ENCODE assay signal across 8 cellular contexts in the genomic region with DNA sequence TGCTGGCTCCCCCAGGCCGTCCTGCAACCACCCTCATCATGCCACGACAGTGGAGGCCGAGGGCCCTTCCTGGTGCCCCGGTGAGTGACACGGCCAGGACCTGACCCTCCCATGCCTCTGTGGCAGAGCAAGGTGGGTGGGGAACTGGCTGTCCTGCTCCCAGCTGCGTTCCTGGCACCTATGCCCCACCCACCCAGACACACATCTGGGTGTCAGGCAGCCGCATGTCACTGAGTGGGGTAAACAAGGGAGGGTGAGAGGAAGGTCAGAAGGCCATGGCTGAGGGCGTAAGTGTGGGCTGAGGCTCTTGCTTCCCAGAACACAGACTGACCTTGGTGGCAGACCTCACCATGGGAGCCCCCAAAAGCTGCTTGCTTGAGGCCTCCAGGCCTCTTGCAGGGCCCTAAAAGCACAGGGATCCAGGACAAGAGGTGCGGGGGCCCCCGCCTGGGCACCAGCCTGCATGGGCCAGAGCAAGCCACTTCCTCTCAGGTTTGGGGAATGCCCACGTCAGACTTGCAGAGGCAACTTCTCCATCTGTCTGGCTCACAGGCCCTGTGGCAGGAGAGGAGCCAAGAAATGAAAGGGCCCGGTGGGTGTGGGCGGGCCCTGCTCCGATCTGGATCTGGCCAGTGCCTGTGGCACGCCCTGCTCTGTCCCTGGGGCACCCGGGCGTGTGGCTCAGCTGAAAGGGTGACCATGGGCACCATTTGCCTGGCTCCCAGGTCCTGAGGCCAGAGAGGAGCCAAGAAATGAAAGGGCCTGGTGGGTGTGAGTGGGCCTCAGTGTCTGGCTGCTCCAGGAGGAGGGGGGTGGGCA. TPM values are rescaled to one million over a fixed set of nuclear protein-coding genes. Genes with fewer than 3 reads are reported as not detected.
DNase-seq lines count a peak whose midpoint lies in the region; ATAC-seq and TF ChIP-seq lines count a peak whose summit lies in the region.

No MANE protein-coding gene starts in this region.

- H3K27ac ChIP-seq in foreskin keratinocyte (no peak overlapping the region), rectal smooth muscle tissue (ENCODE audit: low read depth, low read length) (peak overlapping the region; percentile 55)

- H3K4me1 ChIP-seq in foreskin keratinocyte (peaks cover 5% of the 10 kb centered on the region), rectal smooth muscle tissue (ENCODE audit: control insufficient read depth, insufficient read depth, low read length) (peaks cover 5% of the 10 kb centered on the region)

- no peaks in the 10 kb centered on the region for H3K36me3 ChIP-seq in rectal smooth muscle tissue (ENCODE audit: control insufficient read depth, insufficient read depth, low read length)

- H3K9ac ChIP-seq in rectal smooth muscle tissue (ENCODE audit: low read length): no peak overlapping the region

- ATAC-seq in foreskin keratinocyte (peak; percentile 47), HG02678 (IDR thresholded peaks at IDR 0.05; ENCODE audit: unreplicated experiment) (no peak)

- TF ChIP-seq CTCF in foreskin keratinocyte (conservative IDR thresholded peaks at IDR 0.05): peak; percentile 42

- H3K27me3 ChIP-seq in foreskin keratinocyte: no peaks in the 10 kb centered on the region
- no peaks in the 10 kb centered on the region for H3K27me3 ChIP-seq in rectal smooth muscle tissue (ENCODE audit: control insufficient read depth, insufficient read depth, low read length)

- DNase-seq in activated T-cell treated with anti-CD3 and anti-CD28 coated beads for 48 hours (ENCODE audit: low read depth) (peak; percentile 43), activated T-cell treated with anti-CD3 and anti-CD28 coated beads for 4 hours (no peak), LHCN-M2 (ENCODE audit: low read depth) (peak; percentile 92), foreskin keratinocyte (peak; percentile 61 to 76), NCI-H187 (lab: John Stamatoyannopoulos, UW) (no peak)
- peak; percentile 75 for DNase-seq in activated CD8-positive, alpha-beta memory T cell treated with anti-CD3 and anti-CD28 coated beads, Interleukin-2, amount 50 U/mL, for 48 hours

- H3K4me3 ChIP-seq in rectal smooth muscle tissue (ENCODE audit: low read length): peak overlapping the region; percentile 33

RNA-seq across cellular contexts. Expression of a gene that starts 3.9 kb away (rescaled TPM):
- total RNA-seq in LHCN-M2 (2014; rRNA removed) (11.0 and 13.5 TPM in 2 replicates), foreskin keratinocyte (19.5 TPM in 2 replicates)
- 8.0 TPM for polyA plus RNA-seq in LHCN-M2 (2012)
- 17.9 and 18.3 TPM in 2 replicates for polyA plus RNA-seq in foreskin keratinocyte

RNA-seq across cellular contexts. Expression of a gene that starts 12.3 kb away (rescaled TPM):
- 497 and 711 TPM in 2 replicates for total RNA-seq in LHCN-M2 (2014; rRNA removed)
- polyA plus RNA-seq in LHCN-M2 (2012): 445 TPM
- total RNA-seq in foreskin keratinocyte: 40.9 and 44.3 TPM in 2 replicates
- polyA plus RNA-seq in foreskin keratinocyte: 47.5 and 54.7 TPM in 2 replicates

RNA-seq across cellular contexts. Expression of a gene that starts 57.0 kb away (rescaled TPM):
- total RNA-seq in LHCN-M2 (2014; rRNA removed) (38.9 and 51.3 TPM in 2 replicates), foreskin keratinocyte (57.7 and 62.8 TPM in 2 replicates)
- polyA plus RNA-seq in LHCN-M2 (2012): 98.1 TPM
- polyA plus RNA-seq in foreskin keratinocyte: 75.6 and 81.9 TPM in 2 replicates

Comparison
In these comparisons a context has a peak if more than half of its experiments do, and no peak if none do; other contexts are left out.
1. DNase-seq: peak in activated T-cell treated with anti-CD3 and anti-CD28 coated beads for 48 hours (single experiment), LHCN-M2 (single experiment), activated CD8-positive, alpha-beta memory T cell treated with anti-CD3 and anti-CD28 coated beads, Interleukin-2, amount 50 U/mL, for 48 hours (single experiment) and foreskin keratinocyte (2 of 2); none in activated T-cell treated with anti-CD3 and anti-CD28 coated beads for 4 hours (single experiment) and NCI-H187 (0 of 2).
2. RNA of a gene that starts 12.3 kb away (total RNA-seq): 497 to 711 TPM in LHCN-M2; 40.9 to 44.3 TPM in foreskin keratinocyte; every median in the first group is over 10 times any median in the second.